1 cellular context compared by ENCODE assay signal in the genomic region with DNA sequence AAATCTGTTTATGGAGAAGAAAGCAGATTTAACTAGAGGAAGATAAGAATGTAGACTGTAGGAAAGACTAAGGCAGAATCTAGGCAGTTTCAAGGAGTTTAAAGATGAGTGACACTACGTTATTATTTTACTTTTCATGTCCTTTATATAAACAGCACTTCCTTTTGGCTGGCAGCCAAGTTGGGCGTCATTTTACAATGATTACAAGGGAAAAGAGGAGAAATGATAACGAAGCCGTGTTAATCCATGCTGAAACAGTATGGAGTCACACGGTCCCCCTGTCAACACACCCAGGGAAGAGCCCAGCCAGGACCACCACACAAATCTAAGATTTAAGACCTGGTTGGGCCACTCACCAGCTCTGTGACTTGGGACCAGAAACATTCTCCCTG.
A peak's percentile ranks its signal among the peaks of the same experiment; 100 is the strongest.
TF ChIP-seq lines count a peak whose summit lies in the region.

No MANE protein-coding gene starts in this region.

TF ChIP-seq in HEK293, 187 proteins besides CTCF, POLR2A, EP300 and RAD21 (continued from another document and continues in another):
- TF ChIP-seq ZNF18 (tag by site-specific recombination; IDR thresholded peaks at IDR 0.05): no peak
- TF ChIP-seq REPIN1 (tag by site-specific recombination; IDR thresholded peaks at IDR 0.05; ENCODE audit: low read depth): no peak
- peak; percentile 55; the same call in 1 of the 2 replicates for TF ChIP-seq ZNF214 (tag by site-specific recombination; IDR thresholded peaks at IDR 0.05; ENCODE audit: borderline replicate concordance)
- no peak for TF ChIP-seq ZNF174 (tag by site-specific recombination; IDR thresholded peaks at IDR 0.05)
- no peak for TF ChIP-seq BCL11B (tag by site-specific recombination; IDR thresholded peaks at IDR 0.05; ENCODE audit: low read depth)
- TF ChIP-seq PRDM4 (tag by site-specific recombination; IDR thresholded peaks at IDR 0.05): peak; percentile 91
- TF ChIP-seq, protein P1, sequence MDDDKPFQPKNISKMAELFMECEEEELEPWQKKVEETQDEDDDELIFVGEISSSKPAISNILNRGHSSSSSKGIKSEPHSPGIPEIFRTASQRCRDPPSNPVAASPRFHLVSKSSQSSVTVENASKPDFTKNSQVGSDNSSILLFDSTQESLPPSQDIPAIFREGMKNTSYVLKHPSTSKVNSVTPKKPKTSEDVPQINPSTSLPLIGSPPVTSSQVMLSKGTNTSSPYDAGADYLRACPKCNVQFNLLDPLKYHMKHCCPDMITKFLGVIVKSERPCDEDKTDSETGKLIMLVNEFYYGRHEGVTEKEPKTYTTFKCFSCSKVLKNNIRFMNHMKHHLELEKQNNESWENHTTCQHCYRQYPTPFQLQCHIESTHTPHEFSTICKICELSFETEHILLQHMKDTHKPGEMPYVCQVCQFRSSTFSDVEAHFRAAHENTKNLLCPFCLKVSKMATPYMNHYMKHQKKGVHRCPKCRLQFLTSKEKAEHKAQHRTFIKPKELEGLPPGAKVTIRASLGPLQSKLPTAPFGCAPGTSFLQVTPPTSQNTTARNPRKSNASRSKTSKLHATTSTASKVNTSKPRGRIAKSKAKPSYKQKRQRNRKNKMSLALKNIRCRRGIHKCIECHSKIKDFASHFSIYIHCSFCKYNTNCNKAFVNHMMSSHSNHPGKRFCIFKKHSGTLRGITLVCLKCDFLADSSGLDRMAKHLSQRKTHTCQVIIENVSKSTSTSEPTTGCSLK (tag by site-specific recombination; IDR thresholded peaks at IDR 0.05): no peak
- no peak for TF ChIP-seq ZNF23 (tag by site-specific recombination; IDR thresholded peaks at IDR 0.05; ENCODE audit: borderline replicate concordance)
- TF ChIP-seq ZSCAN18 (tag by site-specific recombination; IDR thresholded peaks at IDR 0.05): no peak
- TF ChIP-seq SCRT1 (tag by site-specific recombination; IDR thresholded peaks at IDR 0.05; ENCODE audit: borderline replicate concordance): no peak
- TF ChIP-seq ZNF843 (tag by site-specific recombination; IDR thresholded peaks at IDR 0.05): peak; percentile 26; the same call in 1 of the 2 replicates
- no peak for TF ChIP-seq ZSCAN5A (tag by site-specific recombination; IDR thresholded peaks at IDR 0.05)
- no peak for TF ChIP-seq KLF1 (tag by site-specific recombination; IDR thresholded peaks at IDR 0.05)
- TF ChIP-seq, protein P2, sequence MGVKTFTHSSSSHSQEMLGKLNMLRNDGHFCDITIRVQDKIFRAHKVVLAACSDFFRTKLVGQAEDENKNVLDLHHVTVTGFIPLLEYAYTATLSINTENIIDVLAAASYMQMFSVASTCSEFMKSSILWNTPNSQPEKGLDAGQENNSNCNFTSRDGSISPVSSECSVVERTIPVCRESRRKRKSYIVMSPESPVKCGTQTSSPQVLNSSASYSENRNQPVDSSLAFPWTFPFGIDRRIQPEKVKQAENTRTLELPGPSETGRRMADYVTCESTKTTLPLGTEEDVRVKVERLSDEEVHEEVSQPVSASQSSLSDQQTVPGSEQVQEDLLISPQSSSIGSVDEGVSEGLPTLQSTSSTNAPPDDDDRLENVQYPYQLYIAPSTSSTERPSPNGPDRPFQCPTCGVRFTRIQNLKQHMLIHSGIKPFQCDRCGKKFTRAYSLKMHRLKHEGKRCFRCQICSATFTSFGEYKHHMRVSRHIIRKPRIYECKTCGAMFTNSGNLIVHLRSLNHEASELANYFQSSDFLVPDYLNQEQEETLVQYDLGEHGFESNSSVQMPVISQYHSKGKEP (tag by site-specific recombination; IDR thresholded peaks at IDR 0.05): peak; percentile 82; the same call in 1 of the 2 replicates
- TF ChIP-seq ZNF510 (tag by site-specific recombination; IDR thresholded peaks at IDR 0.05; ENCODE audit: insufficient replicate concordance): peak; percentile 36
- TF ChIP-seq PRDM10 (tag by site-specific recombination; IDR thresholded peaks at IDR 0.05): no peak
- peak; percentile 72; the same call in 1 of the 2 replicates for TF ChIP-seq ZNF549 (tag by site-specific recombination; IDR thresholded peaks at IDR 0.05)
- TF ChIP-seq ZBTB48 (tag by site-specific recombination; IDR thresholded peaks at IDR 0.05): no peak
- no peak for TF ChIP-seq ZNF16 (tag by site-specific recombination; IDR thresholded peaks at IDR 0.05; ENCODE audit: low read depth)
- no peak for TF ChIP-seq PBX3 (CRISPR knock-in tag; IDR thresholded peaks at IDR 0.05)
- no peak for TF ChIP-seq SP3 (tag by site-specific recombination; IDR thresholded peaks at IDR 0.05)
- TF ChIP-seq ZSCAN4 (tag by site-specific recombination; IDR thresholded peaks at IDR 0.05): no peak
- no peak; the same call in 1 of the 2 replicates for TF ChIP-seq KLF8 (tag by site-specific recombination; IDR thresholded peaks at IDR 0.05)
- TF ChIP-seq ZNF585B (tag by site-specific recombination; IDR thresholded peaks at IDR 0.05): no peak
- no peak for TF ChIP-seq ZNF658 (tag by site-specific recombination; IDR thresholded peaks at IDR 0.05)
- TF ChIP-seq BCL11A (tag by site-specific recombination; IDR thresholded peaks at IDR 0.05; ENCODE audit: low read depth): no peak
- peak; percentile 94; the same call in 1 of the 2 replicates for TF ChIP-seq ZNF221 (tag by site-specific recombination; IDR thresholded peaks at IDR 0.05; ENCODE audit: borderline replicate concordance)
- TF ChIP-seq SETDB1 (IDR thresholded peaks at IDR 0.05; ENCODE audit: insufficient read length, low read length): no peak
- no peak for TF ChIP-seq HOXC10 (CRISPR knock-in tag; IDR thresholded peaks at IDR 0.05)
- TF ChIP-seq ZNF223 (tag by site-specific recombination; IDR thresholded peaks at IDR 0.05): no peak
- TF ChIP-seq ELK4 (IDR thresholded peaks at IDR 0.05; ENCODE audit: borderline replicate concordance, low read depth, low read length): no peak
- no peak for TF ChIP-seq ZNF514 (tag by site-specific recombination; IDR thresholded peaks at IDR 0.05)
- no peak for TF ChIP-seq ZNF311 (tag by site-specific recombination; IDR thresholded peaks at IDR 0.05; ENCODE audit: borderline replicate concordance)
- TF ChIP-seq ZFP37 (tag by site-specific recombination; IDR thresholded peaks at IDR 0.05): no peak
- TF ChIP-seq, protein P3, sequence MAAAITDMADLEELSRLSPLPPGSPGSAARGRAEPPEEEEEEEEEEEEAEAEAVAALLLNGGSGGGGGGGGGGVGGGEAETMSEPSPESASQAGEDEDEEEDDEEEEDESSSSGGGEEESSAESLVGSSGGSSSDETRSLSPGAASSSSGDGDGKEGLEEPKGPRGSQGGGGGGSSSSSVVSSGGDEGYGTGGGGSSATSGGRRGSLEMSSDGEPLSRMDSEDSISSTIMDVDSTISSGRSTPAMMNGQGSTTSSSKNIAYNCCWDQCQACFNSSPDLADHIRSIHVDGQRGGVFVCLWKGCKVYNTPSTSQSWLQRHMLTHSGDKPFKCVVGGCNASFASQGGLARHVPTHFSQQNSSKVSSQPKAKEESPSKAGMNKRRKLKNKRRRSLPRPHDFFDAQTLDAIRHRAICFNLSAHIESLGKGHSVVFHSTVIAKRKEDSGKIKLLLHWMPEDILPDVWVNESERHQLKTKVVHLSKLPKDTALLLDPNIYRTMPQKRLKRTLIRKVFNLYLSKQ (tag by site-specific recombination; IDR thresholded peaks at IDR 0.05; ENCODE audit: borderline replicate concordance): no peak
- TF ChIP-seq ZNF114 (tag by site-specific recombination; IDR thresholded peaks at IDR 0.05): no peak
- no peak; the same call in 1 of the 2 replicates for TF ChIP-seq TCF7L2 (IDR thresholded peaks at IDR 0.05; ENCODE audit: borderline replicate concordance, low read depth, low read length)
